In genomic region chr13:36054041-36054440, GRCh38 we compare ENCODE assay signal across 25 cellular contexts.
"Had no signal": no experiment of that assay in that cellular context is flagged by ENCODE, and none has a peak within 500 bp of the region (broad histone marks: within the 10 kb centered on the region; RNA-seq: fewer than 3 reads in every experiment).

No MANE protein-coding gene starts in this region.

- H3K36me3 ChIP-seq: lower lobe of right lung, ovary, right atrium auricular region, right lobe of liver, suprapubic skin, thoracic aorta, tibial artery had no signal

- H3K27ac ChIP-seq: lower lobe of right lung, ovary, right atrium auricular region, right lobe of liver, skin epidermis, suprapubic skin, thoracic aorta, tibial artery had no signal

- H3K9me3 ChIP-seq: lower lobe of right lung, ovary, right atrium auricular region, right lobe of liver, suprapubic skin, thoracic aorta, tibial artery had no signal

- H3K9me3 Mint-ChIP-seq: mesothelial cell of epicardium, type B pancreatic cell had no signal

- DNase-seq: head of caudate nucleus; hippocampal formation; kidney glomerular epithelial cell; left cardiac atrium; lower lobe of right lung; mammary epithelial cell; mesenchymal stem cell; naive B cell; natural killer cell; ovary; right lobe of liver; stimulated activated CD4-positive, alpha-beta T cell treated with anti-CD3 and anti-CD28 coated beads, Interleukin-12 subunit alpha, Interleukin-12 subunit beta, amount 100 ng/mL, for 4 hours; stimulated activated CD4-positive, alpha-beta T cell treated with anti-CD3 and anti-CD28 coated beads, Interleukin-15, amount 100 ng/mL, for 24 hours; stimulated activated CD4-positive, alpha-beta T cell treated with anti-CD3 and anti-CD28 coated beads, Interleukin-2, amount 100 ng/mL, for 24 hours; stimulated activated CD4-positive, alpha-beta T cell treated with anti-CD3 and anti-CD28 coated beads, Interleukin-4, amount 100 ng/mL, for 1 hour; stimulated activated naive CD4-positive, alpha-beta T cell; tibial artery had no signal

- H3K4me3 ChIP-seq: lower lobe of right lung, ovary, right atrium auricular region, right lobe of liver, skin epidermis, suprapubic skin, thoracic aorta, tibial artery had no signal

- H3K4me3 Mint-ChIP-seq: mesothelial cell of epicardium; naive B cell; natural killer cell; stimulated activated naive CD8-positive, alpha-beta T cell treated with anti-CD3 and anti-CD28 coated beads, Interleukin-15, Interleukin-2, amounts not matched to agents 100 ng/mL and 50 ng/mL, for 24 hours; type B pancreatic cell had no signal

- H3K27me3 ChIP-seq: ovary, right atrium auricular region, right lobe of liver, suprapubic skin, tibial artery had no signal

- H3K27me3 Mint-ChIP-seq: naive B cell; stimulated activated naive CD8-positive, alpha-beta T cell treated with anti-CD3 and anti-CD28 coated beads, Interleukin-15, Interleukin-2, amounts not matched to agents 100 ng/mL and 50 ng/mL, for 24 hours had no signal

- H3K4me1 ChIP-seq: lower lobe of right lung, right atrium auricular region, right lobe of liver, suprapubic skin had no signal

- H3K36me3 Mint-ChIP-seq: mesothelial cell of epicardium, naive B cell, natural killer cell, type B pancreatic cell had no signal

- H3K27ac Mint-ChIP-seq: mesothelial cell of epicardium; naive B cell; natural killer cell; progenitor cell of endocrine pancreas; stimulated activated naive CD8-positive, alpha-beta T cell treated with anti-CD3 and anti-CD28 coated beads, Interleukin-15, Interleukin-2, amounts not matched to agents 100 ng/mL and 50 ng/mL, for 24 hours; type B pancreatic cell had no signal

- H3K4me1 Mint-ChIP-seq: naive B cell, natural killer cell had no signal
